ENCODE assay signal across 1 cellular context in genomic region chr7:24741691-24742639, GRCh38.
TF ChIP-seq lines count a peak whose summit lies in the region.

No MANE protein-coding gene starts in this region.

TF ChIP-seq in K562, 482 proteins besides CTCF, POLR2A, EP300 and RAD21 (continued from another document and continues in another):
- TF ChIP-seq RBBP5 (IDR thresholded peaks at IDR 0.05; ENCODE audit: borderline replicate concordance, insufficient read depth, low read length, poor library complexity, severe bottlenecking) = no peak
- TF ChIP-seq PURB (CRISPR knock-in tag; IDR thresholded peaks at IDR 0.05; ENCODE audit: low read depth) = no peak
- TF ChIP-seq TGIF2 (CRISPR knock-in tag; IDR thresholded peaks at IDR 0.05) = no peak
- no peak for TF ChIP-seq SNRNP70 (optimal IDR thresholded peaks at IDR 0.05; ENCODE audit: low read depth, low read length)
- TF ChIP-seq ZNF695 (CRISPR knock-in tag; IDR thresholded peaks at IDR 0.05) = no peak
- no peak for TF ChIP-seq TCF7 (IDR thresholded peaks at IDR 0.05; ENCODE audit: borderline replicate concordance)
- no peak for TF ChIP-seq FOXP4 (CRISPR knock-in tag; IDR thresholded peaks at IDR 0.05; ENCODE audit: borderline replicate concordance)
- TF ChIP-seq ZNF79 (CRISPR knock-in tag; IDR thresholded peaks at IDR 0.05; ENCODE audit: low read depth) = no peak
- no peak for TF ChIP-seq ELF1 (tag; IDR thresholded peaks at IDR 0.05)
- no peak for TF ChIP-seq ZNF436 (CRISPR knock-in tag; IDR thresholded peaks at IDR 0.05)
- TF ChIP-seq PKNOX1 (IDR thresholded peaks at IDR 0.05) = peak; percentile 43; the same call in 1 of the 2 replicates
- TF ChIP-seq EGR1 (conservative IDR thresholded peaks at IDR 0.05) = no peak
- no peak for TF ChIP-seq CCNT2 (IDR thresholded peaks at IDR 0.05; ENCODE audit: borderline replicate concordance, extremely low read depth, insufficient read length, low read depth, low read length)
- TF ChIP-seq ZNF165 (CRISPR knock-in tag; IDR thresholded peaks at IDR 0.05; ENCODE audit: borderline replicate concordance) = no peak
- no peak for TF ChIP-seq NR2C1 (IDR thresholded peaks at IDR 0.05)
- TF ChIP-seq NR2C1 (tag; IDR thresholded peaks at IDR 0.05) = no peak
- TF ChIP-seq HDAC2 (IDR thresholded peaks at IDR 0.05) = no peak
- TF ChIP-seq MAX (CRISPR knock-in tag; IDR thresholded peaks at IDR 0.05) = no peak
- TF ChIP-seq MEIS2 (IDR thresholded peaks at IDR 0.05; ENCODE audit: partially characterized antibody) = peak; percentile 74
- TF ChIP-seq HMGXB4 (CRISPR knock-in tag; IDR thresholded peaks at IDR 0.05) = no peak
- TF ChIP-seq NR2F6 (CRISPR knock-in tag; IDR thresholded peaks at IDR 0.05) = no peak
- no peak for TF ChIP-seq PBX2 (CRISPR knock-in tag; IDR thresholded peaks at IDR 0.05; ENCODE audit: low read depth)
- peak; percentile 41; the same call in 1 of the 2 replicates for TF ChIP-seq PBX2 (tag; conservative IDR thresholded peaks at IDR 0.05; ENCODE audit: low read depth)
- no peak for TF ChIP-seq CREB3L1 (IDR thresholded peaks at IDR 0.05; ENCODE audit: borderline replicate concordance, low read depth)
- no peak for TF ChIP-seq ESRRB (CRISPR knock-in tag; IDR thresholded peaks at IDR 0.05; ENCODE audit: borderline replicate concordance)
- no peak for TF ChIP-seq GABPB1 (CRISPR knock-in tag; IDR thresholded peaks at IDR 0.05)
- TF ChIP-seq RBM14 (IDR thresholded peaks at IDR 0.05; ENCODE audit: borderline replicate concordance, insufficient read depth, low read depth, low read length) = no peak
- no peak for TF ChIP-seq ZNF253 (CRISPR knock-in tag; conservative IDR thresholded peaks at IDR 0.05)
- TF ChIP-seq SMAD3 (CRISPR knock-in tag; conservative IDR thresholded peaks at IDR 0.05) = no peak
- no peak for TF ChIP-seq CHD4 (IDR thresholded peaks at IDR 0.05; ENCODE audit: insufficient read depth, insufficient replicate concordance, low read depth, low read length, poor library complexity, severe bottlenecking)
- TF ChIP-seq AFF1 (IDR thresholded peaks at IDR 0.05; ENCODE audit: low read depth in 1 of 2, partially characterized antibody in 2 of 2) = no peak
- no peak for TF ChIP-seq RREB1 (CRISPR knock-in tag; IDR thresholded peaks at IDR 0.05)
- TF ChIP-seq ZNF444 (CRISPR knock-in tag; IDR thresholded peaks at IDR 0.05) = no peak
- TF ChIP-seq RHOXF2B (CRISPR knock-in tag; conservative IDR thresholded peaks at IDR 0.05) = no peak
- no peak for TF ChIP-seq ZNF77 (CRISPR knock-in tag; IDR thresholded peaks at IDR 0.05)
- TF ChIP-seq ARID2 (IDR thresholded peaks at IDR 0.05) = no peak
- no peak for TF ChIP-seq ZNF766 (CRISPR knock-in tag; conservative IDR thresholded peaks at IDR 0.05)
- no peak for TF ChIP-seq CEBPG (CRISPR knock-in tag; IDR thresholded peaks at IDR 0.05)
- TF ChIP-seq CEBPG (tag; conservative IDR thresholded peaks at IDR 0.05 in 1 of 2, IDR thresholded peaks at IDR 0.05 in 1 of 2) = 0 out of 4 replicates have a peak, but pooled peaks of 1 of the 2 experiments have one; percentile 36
- TF ChIP-seq ZNF696 (CRISPR knock-in tag; conservative IDR thresholded peaks at IDR 0.05) = no peak
- TF ChIP-seq JUND (IDR thresholded peaks at IDR 0.05; ENCODE audit: borderline replicate concordance, low read depth, low read length) = peak; percentile 19; the same call in 1 of the 2 replicates
- TF ChIP-seq JUND (tag; IDR thresholded peaks at IDR 0.05; ENCODE audit: borderline replicate concordance, low read depth, low read length) = no peak; the same call in 2 of the 3 replicates
- TF ChIP-seq ZNF561 (CRISPR knock-in tag; conservative IDR thresholded peaks at IDR 0.05) = no peak
- no peak for TF ChIP-seq ATF1 (CRISPR knock-in tag; IDR thresholded peaks at IDR 0.05)
- 0 out of 2 replicates have a peak, but pooled peaks have one; percentile 23 for TF ChIP-seq ATF1 (tag; IDR thresholded peaks at IDR 0.05)
- TF ChIP-seq MECOM (CRISPR knock-in tag; IDR thresholded peaks at IDR 0.05) = no peak
- TF ChIP-seq DLX4 (CRISPR knock-in tag; IDR thresholded peaks at IDR 0.05) = no peak
- no peak for TF ChIP-seq HOXB6 (CRISPR knock-in tag; IDR thresholded peaks at IDR 0.05; ENCODE audit: borderline replicate concordance)
